ENCODE assay signal across 13 cellular contexts in the genomic region with DNA sequence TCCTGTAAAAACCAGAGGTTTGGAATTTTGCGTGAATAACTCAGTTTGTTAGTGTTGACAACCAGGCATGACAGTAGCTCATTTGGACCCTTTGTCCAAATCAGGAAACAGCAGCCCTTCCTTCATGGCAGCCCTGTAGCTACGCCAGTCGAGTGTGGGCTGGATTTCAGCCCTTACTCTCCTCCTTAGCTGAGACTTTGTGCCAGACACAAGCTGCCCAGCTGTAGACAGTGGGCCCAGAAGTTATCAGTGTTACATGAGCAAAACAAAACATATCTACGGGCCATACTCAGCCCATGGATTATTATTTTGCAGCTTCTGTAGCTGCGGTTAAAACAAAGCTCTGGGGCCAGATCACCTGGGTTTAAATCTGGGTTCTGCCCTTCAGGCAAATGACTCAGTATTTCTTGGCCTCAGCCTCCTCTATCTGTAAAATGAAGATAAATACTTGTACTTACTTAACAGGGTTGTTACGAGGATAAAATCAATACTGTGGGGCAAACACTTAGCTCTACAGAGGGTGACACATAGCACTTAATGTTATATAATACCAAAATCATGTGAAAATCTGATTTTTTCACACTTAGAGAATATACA.
"Had no signal": no experiment of that assay in that cellular context is flagged by ENCODE, and none has a peak within 500 bp of the region (broad histone marks: within the 10 kb centered on the region; RNA-seq: fewer than 3 reads in every experiment).

No MANE protein-coding gene starts in this region.

- H3K9me3 ChIP-seq: mucosa of descending colon, neutrophil, SJCRH30, tibial artery had no signal

- H3K27ac ChIP-seq: neutrophil, SJCRH30, tibial artery had no signal

- DNase-seq: activated CD4-positive, alpha-beta memory T cell treated with anti-CD3 and anti-CD28 coated beads, Interleukin-2, amount 10 ng/mL, durations not matched to agents 7 days and 5 days; activated CD4-positive, alpha-beta T cell treated with anti-CD3 and anti-CD28 coated beads for 36 hours; activated naive CD4-positive, alpha-beta T cell treated with anti-CD3 and anti-CD28 coated beads, Interleukin-2, amount 10 ng/mL, durations not matched to agents 7 days and 5 days; activated T-cell treated with anti-CD3 and anti-CD28 coated beads, Interleukin-2, amount 50 U/mL, for 24 hours; cortex of kidney; effector CD4-positive, alpha-beta T cell; mucosa of descending colon; naive thymus-derived CD4-positive, alpha-beta T cell; SJCRH30; stimulated activated CD4-positive, alpha-beta T cell treated with anti-CD3 and anti-CD28 coated beads, Interleukin-1b, Interleukin-23, amount 100 ng/mL, for 48 hours; T-helper 17 cell; tibial artery had no signal

- H3K4me3 ChIP-seq: mucosa of descending colon, SJCRH30, tibial artery had no signal

- H3K36me3 ChIP-seq: neutrophil, SJCRH30, tibial artery had no signal

- ATAC-seq: activated CD4-positive, alpha-beta T cell treated with anti-CD3 and anti-CD28 coated beads for 36 hours; mucosa of descending colon; naive thymus-derived CD4-positive, alpha-beta T cell; T-helper 17 cell had no signal

- H3K27me3 ChIP-seq: neutrophil, SJCRH30, tibial artery had no signal
